22 cellular contexts compared by ENCODE assay signal in the genomic region with DNA sequence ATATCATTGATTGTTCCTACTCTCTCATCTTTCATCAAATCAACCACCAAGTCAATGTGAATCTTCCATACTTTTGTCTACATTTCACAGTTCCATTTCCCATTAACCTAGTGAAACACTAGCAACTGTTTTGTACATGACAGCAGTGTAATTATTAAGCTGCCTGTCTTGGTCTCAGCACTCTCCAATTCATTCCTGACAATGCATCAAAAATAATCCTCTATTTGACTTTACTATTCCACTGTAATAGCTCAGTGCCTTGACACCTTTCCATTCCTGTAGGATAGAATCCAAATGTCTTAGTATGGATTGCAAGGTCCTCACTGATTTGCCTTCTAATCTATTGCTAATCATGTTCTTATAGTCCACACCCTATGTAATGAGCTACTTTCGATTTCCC.
DNase-seq lines count a peak whose midpoint lies in the region; ATAC-seq, FAIRE-seq and TF ChIP-seq lines count a peak whose summit lies in the region.
"Had no signal": no experiment of that assay in that cellular context is flagged by ENCODE, and none has a peak within 500 bp of the region (broad histone marks: within the 10 kb centered on the region; RNA-seq: fewer than 3 reads in every experiment).

No MANE protein-coding gene starts in this region.

- peak overlapping the region; percentile 32; the same call in 1 of the 2 replicates for H2AFZ ChIP-seq in SK-N-SH (ENCODE audit: low read depth)

- no peak for FAIRE-seq in small intestine (lab: Jason Lieb, UNC)
- FAIRE-seq: A549, D721Med, G401.6, GM12891, GM19239 had no signal

- H3K79me2 ChIP-seq in SK-N-SH (ENCODE audit: insufficient read depth) = no peaks in the 10 kb centered on the region

- H3K27ac ChIP-seq in SK-N-SH (ENCODE audit: low read depth in 2 of 2, low read length in 1 of 2) (no peak overlapping the region), small intestine (ENCODE audit: low read depth in 1 of 2, low read length in 1 of 2) (no peak overlapping the region), thyroid gland (no peak overlapping the region)
- H3K27ac ChIP-seq: 22Rv1; A549; BLaER1 treated with 17β-estradiol and CSF1 and Interleukin-3, amounts not matched to agents 10 nM and 100 nM; C4-2B had no signal

- no peak for TF ChIP-seq RAD21 in SK-N-SH (IDR thresholded peaks at IDR 0.05; ENCODE audit: low read length)

- TF ChIP-seq EP300 in SK-N-SH (IDR thresholded peaks at IDR 0.05; ENCODE audit: borderline replicate concordance in 1 of 2, low read depth in 1 of 2, low read length in 1 of 2) = no peak

- TF ChIP-seq POLR2A in thyroid gland (IDR thresholded peaks at IDR 0.05) = no peak

- TF ChIP-seq CTCF in SK-N-SH (IDR thresholded peaks at IDR 0.05) (no peak), thyroid gland (IDR thresholded peaks at IDR 0.05) (no peak)

- intact Hi-C loops in thyroid gland (cut with DNase I) = no loop called here

- WGBS in SK-N-SH (ENCODE audit: low lambda C conversion rate) = 0% methylated on average over 1 of the region's 1 CpG
- WGBS in small intestine, 3 donors = 18 to 53% (median 33%) methylated on average over 1 of the region's 1 CpG
- 86 to 92% methylated on average over 1 of the region's 1 CpG for WGBS in thyroid gland, 2 donors

- CTCF ChIA-PET in SK-N-SH (lab: Yijun Ruan, JAX) = interaction anchor here (1.4 kb wide), 1 partner anchor 65 kb away, joined by 3 read pairs; no protein-coding TSS in a partner anchor

- no peaks in the 10 kb centered on the region for H3K9me2 ChIP-seq in SK-N-SH

- H3K36me3 ChIP-seq in SK-N-SH (replicated peaks in 1 of 2; ENCODE audit: control insufficient read depth in 1 of 2, insufficient read depth in 2 of 2, low read length in 1 of 2) = no peaks in the 10 kb centered on the region
- H3K36me3 ChIP-seq in small intestine (ENCODE audit: control insufficient read depth in 2 of 2, insufficient read depth in 2 of 2, low read length in 2 of 2) = no peaks in the 10 kb centered on the region
- H3K36me3 ChIP-seq in thyroid gland = no peaks in the 10 kb centered on the region
- H3K36me3 ChIP-seq: BLaER1 treated with 17β-estradiol and CSF1 and Interleukin-3, amounts not matched to agents 10 nM and 100 nM had no signal

- DNase-seq in SK-N-SH = no peak
- peak; percentile 51 for DNase-seq in OCI-M1 (lab: John Stamatoyannopoulos, UW)
- DNase-seq in small intestine = peak; percentile 6
- DNase-seq in thyroid gland = no peak
- no peak for DNase-seq in dedifferentiated amniotic fluid mesenchymal stem cell (ENCODE audit: extremely low spot score)
- DNase-seq in NCI-H345 treated with DMSO at 0.1 percent for 48 hours (lab: John Stamatoyannopoulos, UW; ENCODE audit: unreplicated experiment) = no peak
- DNase-seq: AML-193; Caco-2; Calu3; CD4-positive, alpha-beta T cell; CD8-positive, alpha-beta T cell; DMS79 treated with DMSO at 0.1 percent for 48 hours; GF-D8 had no signal

- H3K9ac ChIP-seq in SK-N-SH = no peak overlapping the region
- H3K9ac ChIP-seq: BLaER1 treated with 17β-estradiol and CSF1 and Interleukin-3, amounts not matched to agents 10 nM and 100 nM had no signal

- no peaks in the 10 kb centered on the region for H3K9me3 ChIP-seq in SK-N-SH
- no peaks in the 10 kb centered on the region for H3K9me3 ChIP-seq in small intestine (ENCODE audit: control insufficient read depth, low read depth)
- H3K9me3 ChIP-seq in thyroid gland = no peaks in the 10 kb centered on the region
- H3K9me3 ChIP-seq: A549; BLaER1 treated with 17β-estradiol and CSF1 and Interleukin-3, amounts not matched to agents 10 nM and 100 nM; Caco-2 had no signal

- no peaks in the 10 kb centered on the region for H3K4me1 ChIP-seq in SK-N-SH (ENCODE audit: control insufficient read depth in 1 of 2, insufficient read depth in 2 of 2, low read depth in 1 of 2, low read length in 1 of 2)
- no peaks in the 10 kb centered on the region for H3K4me1 ChIP-seq in small intestine (ENCODE audit: control insufficient read depth in 2 of 2, insufficient read depth in 1 of 2, low read depth in 1 of 2, low read length in 1 of 2)
- H3K4me1 ChIP-seq in thyroid gland = no peaks in the 10 kb centered on the region
- H3K4me1 ChIP-seq: A549; BLaER1 treated with 17β-estradiol and CSF1 and Interleukin-3, amounts not matched to agents 10 nM and 100 nM; Caco-2 had no signal

- H3K4me3 ChIP-seq in SK-N-SH (ENCODE audit: low read depth in 2 of 2, low read length in 1 of 2) = no peak overlapping the region
- H3K4me3 ChIP-seq in small intestine (ENCODE audit: low read depth in 1 of 2, low read length in 2 of 2) = no peak overlapping the region
- H3K4me3 ChIP-seq in thyroid gland (replicated peaks in 1 of 3) = no peak overlapping the region
- H3K4me3 ChIP-seq: A549; BLaER1 treated with 17β-estradiol and CSF1 and Interleukin-3, amounts not matched to agents 10 nM and 100 nM had no signal

- H3K27me3 ChIP-seq in SK-N-SH (ENCODE audit: insufficient read depth) = no peaks in the 10 kb centered on the region
- H3K27me3 ChIP-seq in small intestine (ENCODE audit: control insufficient read depth in 2 of 2, insufficient read depth in 2 of 2, low read length in 2 of 2) = no peaks in the 10 kb centered on the region
- H3K27me3 ChIP-seq in thyroid gland = no peaks in the 10 kb centered on the region
- H3K27me3 ChIP-seq: BLaER1 treated with 17β-estradiol and CSF1 and Interleukin-3, amounts not matched to agents 10 nM and 100 nM had no signal

- no peak for ATAC-seq in SK-N-SH treated with all-trans-retinoic acid at 6 μM for 48 hours
- ATAC-seq: A549; CD8-positive, alpha-beta T cell had no signal

- H4K20me1 ChIP-seq in SK-N-SH (ENCODE audit: insufficient read depth) = no peaks in the 10 kb centered on the region
- H4K20me1 ChIP-seq: BLaER1 treated with 17β-estradiol and CSF1 and Interleukin-3, amounts not matched to agents 10 nM and 100 nM had no signal

- H3K4me2 ChIP-seq in SK-N-SH = no peak overlapping the region
- H3K4me2 ChIP-seq: A549; BLaER1 treated with 17β-estradiol and CSF1 and Interleukin-3, amounts not matched to agents 10 nM and 100 nM had no signal

- POLR2A ChIA-PET in SK-N-SH (lab: Yijun Ruan, JAX) = no interaction called here

- no peaks in the 10 kb centered on the region for H3F3A ChIP-seq in SK-N-SH (replicated peaks; ENCODE audit: insufficient read depth)

TF ChIP-seq in SK-N-SH, 30 proteins besides CTCF, POLR2A, EP300 and RAD21:
- no peak for TF ChIP-seq TCF12 (IDR thresholded peaks at IDR 0.05)
- TF ChIP-seq SIN3A (IDR thresholded peaks at IDR 0.05; ENCODE audit: borderline replicate concordance, low read depth, low read length) = no peak
- TF ChIP-seq FOXM1 (IDR thresholded peaks at IDR 0.05; ENCODE audit: low read depth) = no peak
- TF ChIP-seq EZH2phosphoT487 (IDR thresholded peaks at IDR 0.05; ENCODE audit: borderline replicate concordance, low read depth) = no peak
- TF ChIP-seq CHD2 (IDR thresholded peaks at IDR 0.05; ENCODE audit: low read length, partially characterized antibody) = no peak
- TF ChIP-seq FOSL2 (IDR thresholded peaks at IDR 0.05; ENCODE audit: borderline replicate concordance, low read depth) = no peak
- TF ChIP-seq IRF3 (IDR thresholded peaks at IDR 0.05; ENCODE audit: low read depth, low read length) = no peak

TF ChIP-seq in SK-N-SH treated with all-trans-retinoic acid at 6 μM for 48 hours, 23 proteins besides CTCF, POLR2A, EP300 and RAD21:
- TF ChIP-seq ZNF8 (CRISPR knock-in tag; IDR thresholded peaks at IDR 0.05) (no peak), ZC3H10 (CRISPR knock-in tag; IDR thresholded peaks at IDR 0.05) (no peak), ARNTL (CRISPR knock-in tag; IDR thresholded peaks at IDR 0.05; ENCODE audit: borderline replicate concordance, low read depth) (no peak), ZFP3 (CRISPR knock-in tag; IDR thresholded peaks at IDR 0.05) (no peak), ZNF565 (CRISPR knock-in tag; conservative IDR thresholded peaks at IDR 0.05; ENCODE audit: low read depth) (no peak), ZNF70 (CRISPR knock-in tag; IDR thresholded peaks at IDR 0.05) (no peak), TOX (CRISPR knock-in tag; IDR thresholded peaks at IDR 0.05; ENCODE audit: borderline replicate concordance) (no peak), BACH2 (CRISPR knock-in tag; IDR thresholded peaks at IDR 0.05; ENCODE audit: borderline replicate concordance) (no peak), ESRRG (CRISPR knock-in tag; IDR thresholded peaks at IDR 0.05) (no peak)
- TF ChIP-seq, protein P1, sequence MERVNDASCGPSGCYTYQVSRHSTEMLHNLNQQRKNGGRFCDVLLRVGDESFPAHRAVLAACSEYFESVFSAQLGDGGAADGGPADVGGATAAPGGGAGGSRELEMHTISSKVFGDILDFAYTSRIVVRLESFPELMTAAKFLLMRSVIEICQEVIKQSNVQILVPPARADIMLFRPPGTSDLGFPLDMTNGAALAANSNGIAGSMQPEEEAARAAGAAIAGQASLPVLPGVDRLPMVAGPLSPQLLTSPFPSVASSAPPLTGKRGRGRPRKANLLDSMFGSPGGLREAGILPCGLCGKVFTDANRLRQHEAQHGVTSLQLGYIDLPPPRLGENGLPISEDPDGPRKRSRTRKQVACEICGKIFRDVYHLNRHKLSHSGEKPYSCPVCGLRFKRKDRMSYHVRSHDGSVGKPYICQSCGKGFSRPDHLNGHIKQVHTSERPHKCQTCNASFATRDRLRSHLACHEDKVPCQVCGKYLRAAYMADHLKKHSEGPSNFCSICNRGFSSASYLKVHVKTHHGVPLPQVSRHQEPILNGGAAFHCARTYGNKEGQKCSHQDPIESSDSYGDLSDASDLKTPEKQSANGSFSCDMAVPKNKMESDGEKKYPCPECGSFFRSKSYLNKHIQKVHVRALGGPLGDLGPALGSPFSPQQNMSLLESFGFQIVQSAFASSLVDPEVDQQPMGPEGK (CRISPR knock-in tag; IDR thresholded peaks at IDR 0.05; ENCODE audit: borderline replicate concordance) = no peak

Comparison
In these comparisons a context has a peak if more than half of its experiments do, and no peak if none do; other contexts are left out.
1. DNase-seq: peak in OCI-M1 (single experiment) and small intestine (single experiment); none in SK-N-SH (single experiment), thyroid gland (0 of 2), dedifferentiated amniotic fluid mesenchymal stem cell (single experiment) and NCI-H345 treated with DMSO at 0.1 percent for 48 hours (single experiment).